In the genomic region with DNA sequence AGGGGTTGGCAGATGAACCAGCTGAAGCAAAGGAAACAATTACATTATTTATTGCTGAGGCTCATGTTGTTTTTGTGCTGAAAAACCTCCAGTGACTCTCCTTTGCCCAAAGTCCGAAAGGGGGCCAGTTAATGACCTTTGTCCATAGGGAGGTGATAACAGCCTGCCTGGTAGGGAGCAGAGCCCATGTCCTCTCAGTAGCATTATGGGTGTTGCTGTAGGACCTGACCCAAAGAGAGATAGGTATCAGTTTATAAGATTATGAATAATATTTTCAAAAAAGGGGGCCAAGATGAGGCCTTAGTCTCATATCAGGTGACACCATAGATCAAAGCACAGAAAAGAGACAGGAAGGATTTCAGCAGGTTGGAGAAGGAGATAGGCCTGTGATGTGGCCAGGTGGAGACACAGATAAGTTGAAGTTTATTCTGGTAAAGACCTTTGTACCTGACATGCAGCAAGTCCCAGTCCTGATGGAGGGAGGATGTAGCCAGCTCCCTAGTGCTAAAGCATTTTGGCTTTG, we compare ENCODE assay signal across 26 cellular contexts. TPM values are rescaled to one million over a fixed set of nuclear protein-coding genes. Genes with fewer than 3 reads are reported as not detected.
DNase-seq lines count a peak whose midpoint lies in the region; ATAC-seq, FAIRE-seq and TF ChIP-seq lines count a peak whose summit lies in the region.
"Had no signal": no experiment of that assay in that cellular context is flagged by ENCODE, and none has a peak within 500 bp of the region (broad histone marks: within the 10 kb centered on the region; RNA-seq: fewer than 3 reads in every experiment).

No MANE protein-coding gene starts in this region.

- H3K9ac ChIP-seq in HUES48 (ENCODE audit: low read depth, low read length) (no peak overlapping the region), mucosa of rectum (ENCODE audit: low read depth in 1 of 2, low read length in 2 of 2) (peak overlapping the region; percentile 2 to 58)

- H3K36me3 ChIP-seq in HUES48 (ENCODE audit: control insufficient read depth, insufficient read depth, low read length) (peaks cover 5% of the 10 kb centered on the region; the same call in 1 of the 2 replicates), body of pancreas (replicated peaks in 1 of 2; ENCODE audit: insufficient read depth in 1 of 2, low read depth in 2 of 2) (no peaks in the 10 kb centered on the region), mucosa of rectum (ENCODE audit: control insufficient read depth in 2 of 2, insufficient read depth in 2 of 2, low read length in 2 of 2) (peaks cover 4 to 9% of the 10 kb centered on the region in 2 donors)
- H3K36me3 ChIP-seq: cardiac muscle cell, right atrium auricular region had no signal

- ATAC-seq in body of pancreas (no peak), Right ventricle myocardium inferior (no peak)
- ATAC-seq: activated CD4-positive, alpha-beta T cell treated with anti-CD3 and anti-CD28 coated beads for 36 hours; natural killer cell; stimulated activated memory B cell treated with anti-CD40 and anti-IgM and Interleukin-4, amounts not matched to agents 10 μg/mL and 1 μg/mL and 100 μg/mL, for 72 hours had no signal

- H3K4me1 ChIP-seq in HUES48 (ENCODE audit: control insufficient read depth, insufficient read depth, low read length) (peaks cover 10% of the 10 kb centered on the region), body of pancreas (peaks cover 22% of the 10 kb centered on the region), mucosa of rectum (ENCODE audit: control insufficient read depth in 2 of 2, insufficient read depth in 2 of 2, low read length in 2 of 2) (peaks cover 35 to 47% of the 10 kb centered on the region in 2 donors)
- H3K4me1 ChIP-seq: right atrium auricular region, suprapubic skin had no signal

- no peak for TF ChIP-seq POLR2A in body of pancreas (IDR thresholded peaks at IDR 0.05)

- no peaks in the 10 kb centered on the region for H3K27me3 ChIP-seq in HUES48 (ENCODE audit: control insufficient read depth, insufficient read depth, low read length)
- no peaks in the 10 kb centered on the region for H3K27me3 ChIP-seq in body of pancreas
- no peaks in the 10 kb centered on the region for H3K27me3 ChIP-seq in mucosa of rectum (ENCODE audit: control insufficient read depth in 2 of 2, insufficient read depth in 2 of 2, low read length in 2 of 2)
- H3K27me3 ChIP-seq: cardiac muscle cell, right atrium auricular region, suprapubic skin had no signal

- intact Hi-C loops in body of pancreas (cut with DNase I), result no loop called here
- intact Hi-C loops in Right ventricle myocardium inferior (cut with DNase I), result no loop called here

- DNase-seq in body of pancreas (peak in 1 of 4 donors; percentile 15), RCC 7860 (ENCODE audit: low spot score) (no peak), NCI-H1417 treated with DMSO at 0.1 percent for 48 hours (lab: John Stamatoyannopoulos, UW) (no peak), Right ventricle myocardium inferior (ENCODE audit: missing footprints) (no peak), COLO668 (lab: John Stamatoyannopoulos, UW; ENCODE audit: unreplicated experiment) (no peak)
- DNase-seq: activated CD4-positive, alpha-beta T cell treated with anti-CD3 and anti-CD28 coated beads for 36 hours; activated naive CD4-positive, alpha-beta T cell; activated T-cell treated with anti-CD3 and anti-CD28 coated beads, Interleukin-2, amount 50 U/mL, for 48 hours; anterior cingulate cortex; Calu3; cortex of kidney; natural killer cell; NCI-H2171; NCI-H524; stimulated activated CD4-positive, alpha-beta T cell treated with anti-CD3 and anti-CD28 coated beads, Interleukin-4, amount 100 ng/mL, for 1 hour; T-helper 1 cell had no signal

- 18 to 32% methylated on average over 1 of the region's 1 CpG for WGBS in body of pancreas, 2 donors

- no peak for TF ChIP-seq CTCF in 22Rv1 (IDR thresholded peaks at IDR 0.05)
- no peak for TF ChIP-seq CTCF in body of pancreas (IDR thresholded peaks at IDR 0.05)

- no peak for FAIRE-seq in RCC 7860 (lab: Jason Lieb, UNC)
- FAIRE-seq: GM12891 had no signal

- no peak overlapping the region for H3K4me3 ChIP-seq in HUES48 (ENCODE audit: low read depth, low read length)
- no peak overlapping the region for H3K4me3 ChIP-seq in body of pancreas
- peak overlapping the region in 1 of 2 donors; percentile 20 for H3K4me3 ChIP-seq in mucosa of rectum (ENCODE audit: low read length in 2 of 2)
- H3K4me3 ChIP-seq: cardiac muscle cell, HAP-1, right atrium auricular region, suprapubic skin had no signal

- H3K9me3 ChIP-seq in HUES48 (ENCODE audit: control insufficient read depth, insufficient read depth, low read length) (no peaks in the 10 kb centered on the region), body of pancreas (no peaks in the 10 kb centered on the region), mucosa of rectum (ENCODE audit: control insufficient read depth in 2 of 2, low read length in 2 of 2) (no peaks in the 10 kb centered on the region)
- H3K9me3 ChIP-seq: HAP-1, right atrium auricular region, suprapubic skin had no signal

- peak overlapping the region; percentile 87 for H3K27ac ChIP-seq in 22Rv1
- peak overlapping the region; percentile 81 for H3K27ac ChIP-seq in HUES48 (ENCODE audit: low read depth, low read length)
- H3K27ac ChIP-seq in body of pancreas, result peak overlapping the region in 3 of 4 donors; percentile 10 to 40 (median 37)
- peak overlapping the region; percentile 91 to 97 for H3K27ac ChIP-seq in mucosa of rectum (ENCODE audit: low read depth in 2 of 2, low read length in 2 of 2)
- H3K27ac ChIP-seq: cardiac muscle cell, HL-60, right atrium auricular region, suprapubic skin had no signal

RNA-seq across cellular contexts. Expression of gene CENPV, which starts 55.1 kb away (rescaled TPM):
- total RNA-seq in body of pancreas (10 to 100 TPM; 13.7 to 77.8 TPM), Right ventricle myocardium inferior (12.8 TPM)

Comparison
In these comparisons a context has a peak if more than half of its experiments do, and no peak if none do; other contexts are left out.
1. H3K27ac ChIP-seq: peak in every context shown above with its lines; median percentile 94 in mucosa of rectum; 87 in 22Rv1; 81 in HUES48; 37 in body of pancreas.